Comparison of ENCODE assay signal across 8 cellular contexts in the genomic region with DNA sequence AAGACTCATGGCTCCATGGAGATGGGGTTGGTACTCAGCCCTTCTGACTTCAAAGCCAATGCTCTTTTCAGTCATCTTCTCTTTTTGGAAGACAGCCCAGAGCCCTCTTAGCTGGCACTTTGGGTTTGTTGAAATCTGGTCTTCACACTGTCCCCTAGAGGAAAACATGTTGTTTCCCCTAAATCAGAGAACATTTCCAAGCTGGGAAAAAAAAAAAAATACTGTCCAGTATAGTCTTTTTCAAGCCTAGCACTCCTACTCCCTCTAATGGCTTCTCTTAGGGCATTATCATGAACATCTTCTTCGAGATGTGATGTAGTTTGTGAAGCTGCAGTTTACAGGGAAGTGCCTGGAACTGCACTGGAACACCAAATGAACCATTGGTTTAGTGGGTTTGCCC. TPM values are rescaled to one million over a fixed set of nuclear protein-coding genes. Genes with fewer than 3 reads are reported as not detected.
A peak's percentile ranks its signal among the peaks of the same experiment; 100 is the strongest.
DNase-seq lines count a peak whose midpoint lies in the region; ATAC-seq and TF ChIP-seq lines count a peak whose summit lies in the region.

No MANE protein-coding gene starts in this region.

- H3K4me1 ChIP-seq in gastroesophageal sphincter (peaks cover 0 to 25% (median 11%) of the 10 kb centered on the region in 3 donors), HAP-1 (peaks cover 11% of the 10 kb centered on the region)

- TF ChIP-seq EP300 in gastroesophageal sphincter (IDR thresholded peaks at IDR 0.05): no peak

- POLR2A ChIA-PET in RWPE1 (lab: Yijun Ruan, JAX; ENCODE audit: low non-redundant PET): no interaction called here

- DNase-seq in GM12864 (ENCODE audit: low read depth): no peak
- peak; percentile 76 for DNase-seq in RKO (ENCODE audit: low spot score)
- DNase-seq in HAP-1 (ENCODE audit: low spot score in 2 of 2): no peak
- DNase-seq in mucosa of gallbladder (ENCODE audit: low spot score): no peak
- no peak for DNase-seq in RWPE1 (ENCODE audit: low spot score)

- CTCF ChIA-PET in RWPE1 (lab: Yijun Ruan, JAX): interaction anchor here (0.6 to 1.5 kb wide), 10 partner anchors 8 to 545 kb away, joined by 3 to 13 read pairs (median 4); no protein-coding TSS in a partner anchor

- no peaks in the 10 kb centered on the region for H3K27me3 ChIP-seq in gastroesophageal sphincter
- peaks cover 8% of the 10 kb centered on the region; the same call in 1 of the 2 replicates for H3K27me3 ChIP-seq in HAP-1 (ENCODE audit: low read depth)

- peak; percentile 55 for TF ChIP-seq CTCF in 22Rv1 (IDR thresholded peaks at IDR 0.05)
- TF ChIP-seq CTCF in GM12864 (IDR thresholded peaks at IDR 0.05; ENCODE audit: low read depth, low read length, missing control alignments): peak; percentile 9
- peak in 3 of 4 experiments; percentile 31 to 49 (median 36) for TF ChIP-seq CTCF in gastroesophageal sphincter (IDR thresholded peaks at IDR 0.05)
- TF ChIP-seq CTCF in RWPE1 (conservative IDR thresholded peaks at IDR 0.05; ENCODE audit: low read depth): no peak; the same call in 1 of the 2 replicates

- 0% methylated on average over 1 of the region's 1 CpG for WGBS in gastroesophageal sphincter (ENCODE audit: low coverage in 1 of 2), 2 donors

- H3K27ac ChIP-seq in 22Rv1: no peak overlapping the region
- no peak overlapping the region for H3K27ac ChIP-seq in gastroesophageal sphincter
- H3K27ac ChIP-seq in RWPE1: no peak overlapping the region

- TF ChIP-seq POLR2A in gastroesophageal sphincter (IDR thresholded peaks at IDR 0.05): no peak

- no peaks in the 10 kb centered on the region for H3K9me3 ChIP-seq in gastroesophageal sphincter
- H3K9me3 ChIP-seq in HAP-1: no peaks in the 10 kb centered on the region

- H3K4me3 ChIP-seq in GM12864 (ENCODE audit: low read depth, low read length) (no peak overlapping the region), gastroesophageal sphincter (no peak overlapping the region), HAP-1 (no peak overlapping the region)

- in situ Hi-C loops in HAP-1 (cut with MboI; ENCODE audit: low sequenced_read_pairs): no loop called here

- H3K36me3 ChIP-seq in gastroesophageal sphincter (no peaks in the 10 kb centered on the region), HAP-1 (replicated peaks) (no peaks in the 10 kb centered on the region)

- ATAC-seq in gastroesophageal sphincter (no peak), GM21529 (IDR thresholded peaks at IDR 0.05; ENCODE audit: unreplicated experiment) (no peak)

RNA-seq across cellular contexts. Expression of gene ZC3H14, which starts 3.0 kb away (rescaled TPM):
- total RNA-seq in gastroesophageal sphincter (10 to 100 TPM; 59.1 to 84.5 (median 72.3) TPM), mucosa of gallbladder (50.5 TPM)

RNA-seq across cellular contexts. Expression of gene PTPN21, which starts 5.0 kb away (rescaled TPM):
- 10 to 100 TPM; 24.4 to 51.8 (median 32.2) TPM for total RNA-seq in gastroesophageal sphincter
- total RNA-seq in mucosa of gallbladder: 33.7 TPM
